In genomic region chr14:59009967-59010366, GRCh38 we compare ENCODE assay signal across 22 cellular contexts.
"Had no signal": no experiment of that assay in that cellular context is flagged by ENCODE, and none has a peak within 500 bp of the region (broad histone marks: within the 10 kb centered on the region; RNA-seq: fewer than 3 reads in every experiment).

No MANE protein-coding gene starts in this region.

- H3K4me2 ChIP-seq: hepatocyte had no signal

- H3K4me3 ChIP-seq: coronary artery, dorsolateral prefrontal cortex, esophagus muscularis mucosa, gastroesophageal sphincter, heart left ventricle, hepatocyte, left lung, lower lobe of right lung had no signal

- H3K4me1 Mint-ChIP-seq: immature natural killer cell had no signal

- H3K4me3 Mint-ChIP-seq: immature natural killer cell had no signal

- H3K36me3 ChIP-seq: esophagus muscularis mucosa, gastroesophageal sphincter, heart left ventricle, left lung, lower lobe of right lung had no signal

- FAIRE-seq: colon, endothelial cell of umbilical vein, frontal cortex had no signal

- H3K27ac Mint-ChIP-seq: immature natural killer cell had no signal

- DNase-seq: dermis blood vessel endothelial cell; dorsolateral prefrontal cortex; effector CD4-positive, alpha-beta T cell; effector memory CD4-positive, alpha-beta T cell; foreskin keratinocyte; heart left ventricle; hypothalamus; immature natural killer cell; islet precursor cell; left cardiac atrium; left lung; left ventricle myocardium superior; lower lobe of right lung; mesendoderm; midbrain had no signal

- ATAC-seq: foreskin keratinocyte, gastroesophageal sphincter, heart left ventricle, left cardiac atrium, left lung, left ventricle myocardium superior, lower lobe of right lung had no signal

- H3K27me3 ChIP-seq: esophagus muscularis mucosa, gastroesophageal sphincter, heart left ventricle, hepatocyte, left lung had no signal

- H3K27ac ChIP-seq: coronary artery, dorsolateral prefrontal cortex, esophagus muscularis mucosa, foreskin keratinocyte, gastroesophageal sphincter, heart left ventricle, hepatocyte, left lung, lower lobe of right lung had no signal

- H3K36me3 Mint-ChIP-seq: immature natural killer cell had no signal

- H3K4me1 ChIP-seq: esophagus muscularis mucosa, foreskin keratinocyte, gastroesophageal sphincter, heart left ventricle, left lung, lower lobe of right lung had no signal

- H2AFZ ChIP-seq: hepatocyte had no signal
